Comparison of ENCODE assay signal across 1 cellular context in genomic region chr22:45531441-45531840, GRCh38.
TF ChIP-seq lines count a peak whose summit lies in the region.

No MANE protein-coding gene starts in this region.

TF ChIP-seq in IMR-90, 13 proteins besides CTCF, POLR2A, EP300 and RAD21 (continued from another document):
- no peak for TF ChIP-seq SMC3 (IDR thresholded peaks at IDR 0.05; ENCODE audit: low read depth, low read length)
- TF ChIP-seq CEBPB (IDR thresholded peaks at IDR 0.05; ENCODE audit: low read depth, low read length) = no peak
- TF ChIP-seq MAFK (IDR thresholded peaks at IDR 0.05; ENCODE audit: low read depth, low read length) = no peak
- no peak for TF ChIP-seq CHD1 (IDR thresholded peaks at IDR 0.05; ENCODE audit: low read depth, low read length)
- TF ChIP-seq, protein P1, sequence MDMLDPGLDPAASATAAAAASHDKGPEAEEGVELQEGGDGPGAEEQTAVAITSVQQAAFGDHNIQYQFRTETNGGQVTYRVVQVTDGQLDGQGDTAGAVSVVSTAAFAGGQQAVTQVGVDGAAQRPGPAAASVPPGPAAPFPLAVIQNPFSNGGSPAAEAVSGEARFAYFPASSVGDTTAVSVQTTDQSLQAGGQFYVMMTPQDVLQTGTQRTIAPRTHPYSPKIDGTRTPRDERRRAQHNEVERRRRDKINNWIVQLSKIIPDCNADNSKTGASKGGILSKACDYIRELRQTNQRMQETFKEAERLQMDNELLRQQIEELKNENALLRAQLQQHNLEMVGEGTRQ (IDR thresholded peaks at IDR 0.05; ENCODE audit: low read depth, low read length) = no peak
- no peak for TF ChIP-seq RFX5 (IDR thresholded peaks at IDR 0.05; ENCODE audit: low read depth, low read length)
- TF ChIP-seq NFE2L2 (IDR thresholded peaks at IDR 0.05; ENCODE audit: low read depth, low read length) = no peak
- no peak for TF ChIP-seq RCOR1 (IDR thresholded peaks at IDR 0.05; ENCODE audit: insufficient replicate concordance, low read length)
- no peak for TF ChIP-seq MXI1 (IDR thresholded peaks at IDR 0.05; ENCODE audit: borderline replicate concordance, low read depth, low read length)
- TF ChIP-seq MAZ (IDR thresholded peaks at IDR 0.05; ENCODE audit: borderline replicate concordance, low read depth, low read length) = no peak
TF ChIP-seq in IMR-90: peak in this region for 0.
